In the genomic region with DNA sequence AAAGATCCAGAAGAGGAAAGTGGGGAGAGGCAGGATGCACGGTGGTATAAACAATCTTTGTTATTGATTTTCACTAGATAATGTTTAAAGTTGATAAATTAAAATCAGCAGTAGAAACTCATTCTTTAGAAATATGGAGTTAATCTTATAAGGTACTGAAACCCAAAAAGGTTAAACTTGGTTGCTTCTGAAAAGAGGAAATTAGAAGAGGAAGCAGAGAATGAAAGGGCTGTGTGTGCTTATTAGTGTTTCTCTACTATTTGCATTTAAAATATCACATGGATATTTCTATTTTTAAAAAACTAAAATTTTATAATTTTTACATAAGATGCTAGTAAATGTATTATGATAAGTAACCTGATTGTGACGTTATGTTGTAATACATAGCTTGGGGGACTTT, we compare ENCODE assay signal across 17 cellular contexts. TPM values are rescaled to one million over a fixed set of nuclear protein-coding genes. Genes with fewer than 3 reads are reported as not detected.
DNase-seq lines count a peak whose midpoint lies in the region; ATAC-seq, FAIRE-seq and TF ChIP-seq lines count a peak whose summit lies in the region.
"Had no signal": no experiment of that assay in that cellular context is flagged by ENCODE, and none has a peak within 500 bp of the region (broad histone marks: within the 10 kb centered on the region; RNA-seq: fewer than 3 reads in every experiment).

No MANE protein-coding gene starts in this region.

- ATAC-seq in GM18861 (IDR thresholded peaks at IDR 0.05; ENCODE audit: unreplicated experiment) (peak; percentile 37), GM21825 (IDR thresholded peaks at IDR 0.05; ENCODE audit: unreplicated experiment) (peak; percentile 61), HG03521 (IDR thresholded peaks at IDR 0.05; ENCODE audit: unreplicated experiment) (peak; percentile 45), GM12878 (peak; percentile 71), GM21381 (IDR thresholded peaks at IDR 0.05; ENCODE audit: unreplicated experiment) (no peak)
- ATAC-seq: foreskin keratinocyte, left lobe of liver had no signal

- H3K4me1 Mint-ChIP-seq in activated CD4-positive, alpha-beta memory T cell treated with anti-CD3 and anti-CD28 coated beads, Interleukin-2, amount 10 ng/mL, durations not matched to agents 7 days and 5 days: no peaks in the 10 kb centered on the region
- H3K4me1 Mint-ChIP-seq: CD4-positive, alpha-beta memory T cell; H9 had no signal

- RAD21 ChIA-PET in GM12878 (lab: Charles Lee; ENCODE audit: unreplicated experiment): no interaction called here

- H3K4me3 ChIP-seq in GM12878: no peak overlapping the region
- H3K4me3 ChIP-seq in A673 (ENCODE audit: low read depth, low read length, poor library complexity, severe bottlenecking): no peak overlapping the region

- in situ Hi-C loops in GM12878 (cut with MboI): no loop called here

- H3K9ac ChIP-seq in GM12878 (ENCODE audit: control insufficient read depth, insufficient read depth, low read length): no peak overlapping the region

- no peaks in the 10 kb centered on the region; the same call in 2 of the 3 replicates for H3K9me3 ChIP-seq in GM12878 (replicated peaks; ENCODE audit: control insufficient read depth, insufficient read depth, low read length)
- H3K9me3 ChIP-seq in A673 (ENCODE audit: low read depth, low read length, poor library complexity, severe bottlenecking): no peaks in the 10 kb centered on the region

- H3K36me3 ChIP-seq in GM12878 (ENCODE audit: control insufficient read depth in 2 of 2, insufficient read depth in 2 of 2, low read length in 1 of 2): no peaks in the 10 kb centered on the region
- no peaks in the 10 kb centered on the region for H3K36me3 ChIP-seq in A673 (ENCODE audit: insufficient read depth, low read length, poor library complexity, severe bottlenecking)

- no TSS peak for BruUV-seq in GM12878 (replicated peaks; lab: Mats Ljungman, UMichigan)
- BruUV-seq in A673 (replicated peaks; lab: Mats Ljungman, UMichigan): no TSS peak

- no peaks in the 10 kb centered on the region for H4K20me1 ChIP-seq in GM12878 (ENCODE audit: control insufficient read depth, insufficient read depth)

- no peak for TF ChIP-seq POLR2A in GM12878 (IDR thresholded peaks at IDR 0.05; ENCODE audit: low read depth, low read length)

- no peaks in the 10 kb centered on the region for H3K9me3 Mint-ChIP-seq in activated CD4-positive, alpha-beta memory T cell treated with anti-CD3 and anti-CD28 coated beads, Interleukin-2, amount 10 ng/mL, durations not matched to agents 7 days and 5 days
- H3K9me3 Mint-ChIP-seq: dendritic cell treated with granulocyte-macrophage colony-stimulating factor and Interleukin-4, amounts not matched to agents 40 ng/mL and 50 ng/mL, for 4 days had no signal

- H3K36me3 Mint-ChIP-seq in activated CD4-positive, alpha-beta memory T cell treated with anti-CD3 and anti-CD28 coated beads, Interleukin-2, amount 10 ng/mL, durations not matched to agents 7 days and 5 days (ENCODE audit: low read depth): no peaks in the 10 kb centered on the region
- H3K36me3 Mint-ChIP-seq: CD4-positive, alpha-beta memory T cell had no signal

- no peaks in the 10 kb centered on the region for H3K79me2 ChIP-seq in GM12878 (ENCODE audit: control insufficient read depth, insufficient read depth, low read length)

- peaks cover 13% of the 10 kb centered on the region for H3K4me1 ChIP-seq in GM12878 (ENCODE audit: control insufficient read depth, insufficient read depth, low read length)
- H3K4me1 ChIP-seq in A673 (ENCODE audit: insufficient read depth, low read length, poor library complexity, severe bottlenecking): no peaks in the 10 kb centered on the region
- H3K4me1 ChIP-seq: foreskin keratinocyte had no signal

- DNase-seq in GM12878 (ENCODE audit: low read depth, low spot score) (no peak), NCI-H69 (lab: John Stamatoyannopoulos, UW) (no peak), A673 (ENCODE audit: low spot score) (no peak)
- no peak for DNase-seq in activated CD4-positive, alpha-beta memory T cell treated with anti-CD3 and anti-CD28 coated beads, Interleukin-2, amount 10 ng/mL, durations not matched to agents 7 days and 5 days
- DNase-seq: activated CD4-positive, alpha-beta T cell treated with anti-CD3 and anti-CD28 coated beads for 4 hours; CD4-positive, alpha-beta memory T cell; foreskin keratinocyte; H9; NCI-H2107 had no signal

- H3K4me3 Mint-ChIP-seq in activated CD4-positive, alpha-beta memory T cell treated with anti-CD3 and anti-CD28 coated beads, Interleukin-2, amount 10 ng/mL, durations not matched to agents 7 days and 5 days: no peak overlapping the region
- H3K4me3 Mint-ChIP-seq: activated naive CD8-positive, alpha-beta T cell; CD4-positive, alpha-beta memory T cell; dendritic cell treated with granulocyte-macrophage colony-stimulating factor and Interleukin-4, amounts not matched to agents 40 ng/mL and 50 ng/mL, for 4 days; H9 had no signal

- H3K27ac Mint-ChIP-seq in activated CD4-positive, alpha-beta memory T cell treated with anti-CD3 and anti-CD28 coated beads, Interleukin-2, amount 10 ng/mL, durations not matched to agents 7 days and 5 days: no peak overlapping the region
- H3K27ac Mint-ChIP-seq: activated naive CD8-positive, alpha-beta T cell; CD4-positive, alpha-beta memory T cell; dendritic cell treated with granulocyte-macrophage colony-stimulating factor and Interleukin-4, amounts not matched to agents 40 ng/mL and 50 ng/mL, for 4 days; H9 had no signal

- H3K27ac ChIP-seq in GM12878 (ENCODE audit: control insufficient read depth, insufficient read depth): no peak overlapping the region
- H3K27ac ChIP-seq in A673 (ENCODE audit: low read depth, low read length, poor library complexity, severe bottlenecking): no peak overlapping the region
- H3K27ac ChIP-seq: foreskin keratinocyte had no signal

- no peak overlapping the region; the same call in 1 of the 2 replicates for H3K4me2 ChIP-seq in GM12878 (ENCODE audit: control insufficient read depth, insufficient read depth)

- FAIRE-seq in GM12878 (lab: Jason Lieb, UNC): peak; percentile 18

- no peaks in the 10 kb centered on the region for H3K27me3 Mint-ChIP-seq in activated CD4-positive, alpha-beta memory T cell treated with anti-CD3 and anti-CD28 coated beads, Interleukin-2, amount 10 ng/mL, durations not matched to agents 7 days and 5 days
- H3K27me3 Mint-ChIP-seq: activated naive CD8-positive, alpha-beta T cell; dendritic cell treated with granulocyte-macrophage colony-stimulating factor and Interleukin-4, amounts not matched to agents 40 ng/mL and 50 ng/mL, for 4 days had no signal

- WGBS in GM12878 (ENCODE audit: insufficient coverage, insufficient replicate concordance, low lambda C conversion rate, missing lambda C conversion rate): 5% methylated on average over 2 of the region's 2 CpGs

- POLR2A ChIA-PET in GM12878 (lab: Charles Lee) (no interaction called here), A673 (lab: Charles Lee; ENCODE audit: low non-redundant PET) (no interaction called here)
- POLR2A ChIA-PET in activated CD4-positive, alpha-beta memory T cell treated with anti-CD3 and anti-CD28 coated beads, Interleukin-2, amount 10 ng/mL, durations not matched to agents 7 days and 5 days (lab: Charles Lee): no interaction called here

- TF ChIP-seq RAD21 in GM12878 (IDR thresholded peaks at IDR 0.05; ENCODE audit: insufficient read depth, low read depth, low read length): no peak

- CTCF ChIA-PET in GM12878 (lab: Yijun Ruan, JAX) (no interaction called here), A673 (lab: Charles Lee) (no interaction called here)
- CTCF ChIA-PET in activated CD4-positive, alpha-beta memory T cell treated with anti-CD3 and anti-CD28 coated beads, Interleukin-2, amount 10 ng/mL, durations not matched to agents 7 days and 5 days (lab: Charles Lee): no interaction called here

- TF ChIP-seq EP300 in GM12878 (IDR thresholded peaks at IDR 0.05; ENCODE audit: borderline replicate concordance in 1 of 2, control insufficient read depth in 1 of 2, low read depth in 2 of 2, low read length in 2 of 2): no peak

- intact Hi-C loops in GM12878 (cut with micrococcal nuclease; ENCODE audit: unreplicated experiment) (no loop called here), A673 (cut with micrococcal nuclease; ENCODE audit: unreplicated experiment) (no loop called here)

- SMC1A ChIA-PET in GM12878 (lab: Charles Lee; ENCODE audit: uncharacterized antibody, unreplicated experiment): no interaction called here

- H3K27me3 ChIP-seq in GM12878 (replicated peaks in 1 of 2; ENCODE audit: control insufficient read depth in 2 of 2, insufficient read depth in 2 of 2, low read length in 1 of 2): no peaks in the 10 kb centered on the region
- H3K27me3 ChIP-seq in A673 (replicated peaks; ENCODE audit: insufficient read depth, low read depth, low read length, poor library complexity): no peaks in the 10 kb centered on the region
- H3K27me3 ChIP-seq: foreskin keratinocyte had no signal

- TF ChIP-seq CTCF in GM12878 (IDR thresholded peaks at IDR 0.05 in 2 of 3, conservative IDR thresholded peaks at IDR 0.05 in 1 of 3; ENCODE audit: control insufficient read depth in 2 of 3, extremely low read depth in 1 of 3, insufficient read depth in 1 of 3, low read depth in 3 of 3, low read length in 3 of 3) (no peak), A673 (conservative IDR thresholded peaks at IDR 0.05; ENCODE audit: low read depth, low read length) (no peak)

- no peak overlapping the region for H2AFZ ChIP-seq in GM12878 (ENCODE audit: control insufficient read depth, low read depth, low read length)

RNA-seq across cellular contexts. Expression of gene C1orf141, which starts 24.4 kb away (rescaled TPM):
- total RNA-seq in GM12878 (2013; cell fraction: nucleolus; rRNA removed): not detected in 2 replicates
- total RNA-seq in GM12878 (2014; rRNA removed) (not detected in 2 replicates), GM12878 (2014; rRNA removed; fragmentation: Illumina TruSeq; extraction: Trizol) (not detected in 2 replicates), GM12878 (2021) (not detected in 2 replicates), A673 (2021) (not detected in 2 replicates)
- polyA plus RNA-seq in GM12878 (2011; ENCODE audit: low read depth): not detected
- polyA plus RNA-seq in GM12878 (2011; rRNA removed) (not detected in 2 replicates), GM12878 (2014; fragmentation: Illumina TruSeq; extraction: Trizol) (not detected in 2 replicates), GM12878 (2014; fragmentation: Nextera tagmentation; extraction: Ambion mirVana) (not detected), GM12878 (2014; rRNA removed) (not detected in 2 replicates), GM12878 (2016; fragmentation: Nextera tagmentation; extraction: Ambion mirVana) (not detected)
- polyA plus RNA-seq in GM12878 (2011; cell fraction: cytosol; rRNA removed): not detected in 2 replicates
- not detected in 2 replicates for polyA plus RNA-seq in GM12878 (2011; cell fraction: nucleus; rRNA removed)
- polyA plus RNA-seq in GM12878 (2012): not detected in 2 replicates
- polyA minus RNA-seq in GM12878 (2011; rRNA and poly(A)+ RNA removed): not detected in 2 replicates
- polyA minus RNA-seq in GM12878 (2011; cell fraction: cytosol; rRNA and poly(A)+ RNA removed): not detected in 2 replicates
- polyA minus RNA-seq in GM12878 (2011; cell fraction: nucleus; rRNA and poly(A)+ RNA removed): not detected in 2 replicates
- total RNA-seq in activated CD4-positive, alpha-beta memory T cell treated with anti-CD3 and anti-CD28 coated beads, Interleukin-2, amount 10 ng/mL, durations not matched to agents 7 days and 5 days: not detected
- total RNA-seq: CD4-positive, alpha-beta memory T cell; foreskin keratinocyte; H9; left lobe of liver; osteoblast had no signal
- polyA plus RNA-seq: CD4-positive, alpha-beta memory T cell; foreskin keratinocyte had no signal

RNA-seq across cellular contexts. Expression of gene IL23R, which starts 55.9 kb away (rescaled TPM):
- total RNA-seq in GM12878 (2013; cell fraction: nucleolus; rRNA removed): 10.0 and 12.5 TPM in 2 replicates
- total RNA-seq in GM12878 (2014; rRNA removed): 0.49 and 0.62 TPM in 2 replicates
- total RNA-seq in GM12878 (2014; rRNA removed; fragmentation: Illumina TruSeq; extraction: Trizol): 0.54 and 0.60 TPM in 2 replicates
- total RNA-seq in GM12878 (2021): 0.19 and 0.64 TPM in 2 replicates
- 0.10 TPM for polyA plus RNA-seq in GM12878 (2011; ENCODE audit: low read depth)
- polyA plus RNA-seq in GM12878 (2011; rRNA removed): 6.4 and 9.2 TPM in 2 replicates
- 2.2 and 3.0 TPM in 2 replicates for polyA plus RNA-seq in GM12878 (2011; cell fraction: cytosol; rRNA removed)
- 3.0 and 3.6 TPM in 2 replicates for polyA plus RNA-seq in GM12878 (2011; cell fraction: nucleus; rRNA removed)
- 0.24 and 0.38 TPM in 2 replicates for polyA plus RNA-seq in GM12878 (2012)
- polyA plus RNA-seq in GM12878 (2014; fragmentation: Illumina TruSeq; extraction: Trizol): 0.56 and 0.63 TPM in 2 replicates
- polyA plus RNA-seq in GM12878 (2014; fragmentation: Nextera tagmentation; extraction: Ambion mirVana): under 1 TPM; 0.16 to 0.18 TPM
- polyA plus RNA-seq in GM12878 (2014; rRNA removed): 0.20 and 0.27 TPM in 2 replicates
- polyA plus RNA-seq in GM12878 (2016; fragmentation: Nextera tagmentation; extraction: Ambion mirVana): 1 to 10 TPM; 1.3 to 1.7 TPM
- polyA minus RNA-seq in GM12878 (2011; rRNA and poly(A)+ RNA removed): 5.0 and 9.8 TPM in 2 replicates
- 1.7 and 2.2 TPM in 2 replicates for polyA minus RNA-seq in GM12878 (2011; cell fraction: cytosol; rRNA and poly(A)+ RNA removed)
- polyA minus RNA-seq in GM12878 (2011; cell fraction: nucleus; rRNA and poly(A)+ RNA removed): 7.1 and 7.4 TPM in 2 replicates
- total RNA-seq in A673 (2021): not detected in 2 replicates
- total RNA-seq in activated CD4-positive, alpha-beta memory T cell treated with anti-CD3 and anti-CD28 coated beads, Interleukin-2, amount 10 ng/mL, durations not matched to agents 7 days and 5 days: 1 to 10 TPM; 4.2 to 5.0 TPM
- total RNA-seq: foreskin keratinocyte, H9, osteoblast had no signal
- polyA plus RNA-seq: foreskin keratinocyte had no signal

RNA-seq across cellular contexts. Expression of gene SLC35D1, which starts 56.4 kb away (rescaled TPM):
- total RNA-seq in GM12878 (2013; cell fraction: nucleolus; rRNA removed): 20.6 and 22.1 TPM in 2 replicates
- total RNA-seq in GM12878 (2014; rRNA removed): 7.7 and 9.5 TPM in 2 replicates
- 9.0 and 9.3 TPM in 2 replicates for total RNA-seq in GM12878 (2014; rRNA removed; fragmentation: Illumina TruSeq; extraction: Trizol)
- 8.4 and 8.6 TPM in 2 replicates for total RNA-seq in GM12878 (2021)
- polyA plus RNA-seq in GM12878 (2011; ENCODE audit: low read depth): 4.0 TPM
- 8.8 and 10.6 TPM in 2 replicates for polyA plus RNA-seq in GM12878 (2011; rRNA removed)
- 4.6 and 5.3 TPM in 2 replicates for polyA plus RNA-seq in GM12878 (2011; cell fraction: cytosol; rRNA removed)
- polyA plus RNA-seq in GM12878 (2011; cell fraction: nucleus; rRNA removed): 8.7 and 8.9 TPM in 2 replicates
- polyA plus RNA-seq in GM12878 (2012): 4.8 TPM in 2 replicates
- 9.3 and 10.8 TPM in 2 replicates for polyA plus RNA-seq in GM12878 (2014; fragmentation: Illumina TruSeq; extraction: Trizol)
- 1 to 10 TPM; 2.9 to 3.4 TPM for polyA plus RNA-seq in GM12878 (2014; fragmentation: Nextera tagmentation; extraction: Ambion mirVana)
- 6.0 and 7.0 TPM in 2 replicates for polyA plus RNA-seq in GM12878 (2014; rRNA removed)
- polyA plus RNA-seq in GM12878 (2016; fragmentation: Nextera tagmentation; extraction: Ambion mirVana): 10 to 100 TPM; 11.4 to 12.4 TPM
- polyA minus RNA-seq in GM12878 (2011; rRNA and poly(A)+ RNA removed): 10.0 and 11.4 TPM in 2 replicates
- polyA minus RNA-seq in GM12878 (2011; cell fraction: cytosol; rRNA and poly(A)+ RNA removed): 2.9 and 4.3 TPM in 2 replicates
- 6.3 and 9.9 TPM in 2 replicates for polyA minus RNA-seq in GM12878 (2011; cell fraction: nucleus; rRNA and poly(A)+ RNA removed)
- total RNA-seq in A673 (2021): 7.1 and 7.9 TPM in 2 replicates
- total RNA-seq in activated CD4-positive, alpha-beta memory T cell treated with anti-CD3 and anti-CD28 coated beads, Interleukin-2, amount 10 ng/mL, durations not matched to agents 7 days and 5 days: 10 to 100 TPM; 14.2 to 15.7 TPM
